ENCODE assay signal across 16 cellular contexts in the genomic region with DNA sequence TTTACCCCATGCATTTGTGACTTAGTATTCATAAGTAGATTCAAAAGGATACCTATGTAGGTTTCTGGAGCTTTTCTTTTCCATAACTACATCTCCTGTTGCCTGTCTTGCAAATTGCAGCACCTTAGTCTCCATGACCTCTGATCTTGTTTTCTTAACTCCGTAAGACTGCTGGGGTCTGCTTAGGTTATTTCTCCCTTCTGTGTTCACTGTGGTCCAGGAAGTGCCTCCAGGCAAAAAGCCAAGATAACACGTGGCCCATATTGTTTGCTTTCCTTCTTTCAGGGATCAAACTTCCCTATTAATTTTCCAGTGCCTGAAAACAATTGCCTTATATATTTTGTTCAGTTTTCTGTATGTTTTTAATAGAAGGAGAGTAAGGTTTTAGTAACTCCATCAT.
DNase-seq lines count a peak whose midpoint lies in the region; ATAC-seq, FAIRE-seq and TF ChIP-seq lines count a peak whose summit lies in the region.
"Had no signal": no experiment of that assay in that cellular context is flagged by ENCODE, and none has a peak within 500 bp of the region (broad histone marks: within the 10 kb centered on the region; RNA-seq: fewer than 3 reads in every experiment).

No MANE protein-coding gene starts in this region.

- intact Hi-C loops in activated naive CD4-positive, alpha-beta T cell treated with anti-CD3 and anti-CD28 coated beads for 36 hours (cut with micrococcal nuclease), result no loop called here

- H3K36me3 Mint-ChIP-seq in neural progenitor cell, result no peaks in the 10 kb centered on the region
- no peaks in the 10 kb centered on the region for H3K36me3 Mint-ChIP-seq in activated naive CD4-positive, alpha-beta T cell treated with anti-CD3 and anti-CD28 coated beads for 36 hours (ENCODE audit: low read depth)
- H3K36me3 Mint-ChIP-seq: activated naive CD8-positive, alpha-beta T cell treated with anti-CD3 and anti-CD28 coated beads for 36 hours had no signal

- DNase-seq in DMS153 (lab: John Stamatoyannopoulos, UW) (peak; percentile 42), NCI-H1092 (lab: John Stamatoyannopoulos, UW) (peak; percentile 32), astrocyte of the spinal cord (ENCODE audit: low read depth, low spot score) (peak; percentile 15), neural progenitor cell (ENCODE audit: low spot score) (no peak), GM12891 (ENCODE audit: insufficient read length, low spot score) (no peak)
- DNase-seq in activated naive CD4-positive, alpha-beta T cell treated with anti-CD3 and anti-CD28 coated beads for 36 hours, result no peak
- DNase-seq: activated CD4-positive, alpha-beta T cell treated with anti-CD3 and anti-CD28 coated beads, Interleukin-2, amount 10 ng/mL, durations not matched to agents 7 days and 5 days; activated naive CD8-positive, alpha-beta T cell treated with anti-CD3 and anti-CD28 coated beads for 36 hours; central memory CD4-positive, alpha-beta T cell; foreskin fibroblast; naive thymus-derived CD4-positive, alpha-beta T cell; NCI-H1930; psoas muscle; T1000 had no signal

- H3K9me3 Mint-ChIP-seq in neural progenitor cell, result no peaks in the 10 kb centered on the region
- no peaks in the 10 kb centered on the region for H3K9me3 Mint-ChIP-seq in activated naive CD4-positive, alpha-beta T cell treated with anti-CD3 and anti-CD28 coated beads for 36 hours
- H3K9me3 Mint-ChIP-seq: activated CD4-positive, alpha-beta T cell treated with anti-CD3 and anti-CD28 coated beads, Interleukin-2, amount 10 ng/mL, durations not matched to agents 7 days and 5 days; activated naive CD8-positive, alpha-beta T cell treated with anti-CD3 and anti-CD28 coated beads for 36 hours had no signal

- TF ChIP-seq CTCF in astrocyte of the spinal cord (IDR thresholded peaks at IDR 0.05; ENCODE audit: low read depth, low read length) (no peak), neural progenitor cell (IDR thresholded peaks at IDR 0.05) (no peak)

- in situ Hi-C loops in astrocyte of the spinal cord (cut with HindIII; ENCODE audit: low sequenced_read_pairs), result no loop called here

- no peaks in the 10 kb centered on the region for H4K20me1 ChIP-seq in neural progenitor cell (ENCODE audit: low read depth)

- H3K4me3 ChIP-seq in astrocyte of the spinal cord (ENCODE audit: low read depth, low read length) (no peak overlapping the region), neural progenitor cell (no peak overlapping the region)
- H3K4me3 ChIP-seq: psoas muscle had no signal

- no peak overlapping the region for H3K4me3 Mint-ChIP-seq in neural progenitor cell
- no peak overlapping the region for H3K4me3 Mint-ChIP-seq in activated naive CD4-positive, alpha-beta T cell treated with anti-CD3 and anti-CD28 coated beads for 36 hours
- H3K4me3 Mint-ChIP-seq: activated CD4-positive, alpha-beta T cell treated with anti-CD3 and anti-CD28 coated beads, Interleukin-2, amount 10 ng/mL, durations not matched to agents 7 days and 5 days; activated naive CD8-positive, alpha-beta T cell treated with anti-CD3 and anti-CD28 coated beads for 36 hours; naive thymus-derived CD4-positive, alpha-beta T cell had no signal

- H3K36me3 ChIP-seq in neural progenitor cell, result no peaks in the 10 kb centered on the region

- H3K9ac ChIP-seq in neural progenitor cell, result no peak overlapping the region

- H3K4me1 ChIP-seq in neural progenitor cell, result peaks cover under 1% of the 10 kb centered on the region
- H3K4me1 ChIP-seq: psoas muscle had no signal

- no peak for ATAC-seq in GM21381 (IDR thresholded peaks at IDR 0.05; ENCODE audit: unreplicated experiment)
- ATAC-seq: naive thymus-derived CD4-positive, alpha-beta T cell; psoas muscle had no signal

- FAIRE-seq in GM12891 (lab: Jason Lieb, UNC), result no peak
- FAIRE-seq: endometrium had no signal

- H3K27me3 ChIP-seq in neural progenitor cell, result no peaks in the 10 kb centered on the region

- H3K27ac Mint-ChIP-seq in neural progenitor cell, result no peak overlapping the region
- H3K27ac Mint-ChIP-seq in activated naive CD4-positive, alpha-beta T cell treated with anti-CD3 and anti-CD28 coated beads for 36 hours, result no peak overlapping the region
- H3K27ac Mint-ChIP-seq: activated CD4-positive, alpha-beta T cell treated with anti-CD3 and anti-CD28 coated beads, Interleukin-2, amount 10 ng/mL, durations not matched to agents 7 days and 5 days; activated naive CD8-positive, alpha-beta T cell treated with anti-CD3 and anti-CD28 coated beads for 36 hours; naive thymus-derived CD4-positive, alpha-beta T cell had no signal

- no peak for TF ChIP-seq POLR2A in GM12891 (IDR thresholded peaks at IDR 0.05; ENCODE audit: low read depth, low read length)

- no peaks in the 10 kb centered on the region for H3K79me2 ChIP-seq in neural progenitor cell (ENCODE audit: low read depth)

- no peaks in the 10 kb centered on the region for H3K27me3 Mint-ChIP-seq in neural progenitor cell (ENCODE audit: insufficient read depth, low read depth)
- H3K27me3 Mint-ChIP-seq in activated naive CD4-positive, alpha-beta T cell treated with anti-CD3 and anti-CD28 coated beads for 36 hours (ENCODE audit: low read depth), result peaks cover 4% of the 10 kb centered on the region

- no peaks in the 10 kb centered on the region for H3K9me3 ChIP-seq in neural progenitor cell (ENCODE audit: low read depth)
- H3K9me3 ChIP-seq: psoas muscle had no signal

- no peak overlapping the region for H3K27ac ChIP-seq in neural progenitor cell
- H3K27ac ChIP-seq: psoas muscle had no signal

- H3K4me2 ChIP-seq in neural progenitor cell, result no peak overlapping the region

- H2AFZ ChIP-seq in neural progenitor cell (replicated peaks), result peak overlapping the region; percentile 28

- no peaks in the 10 kb centered on the region for H3F3A ChIP-seq in neural progenitor cell (ENCODE audit: low read depth)

- peaks cover 8% of the 10 kb centered on the region for H3K4me1 Mint-ChIP-seq in neural progenitor cell
- no peaks in the 10 kb centered on the region for H3K4me1 Mint-ChIP-seq in activated naive CD4-positive, alpha-beta T cell treated with anti-CD3 and anti-CD28 coated beads for 36 hours (ENCODE audit: low read depth)
- H3K4me1 Mint-ChIP-seq: activated CD4-positive, alpha-beta T cell treated with anti-CD3 and anti-CD28 coated beads, Interleukin-2, amount 10 ng/mL, durations not matched to agents 7 days and 5 days; activated naive CD8-positive, alpha-beta T cell treated with anti-CD3 and anti-CD28 coated beads for 36 hours; naive thymus-derived CD4-positive, alpha-beta T cell had no signal

- CTCF ChIA-PET in activated naive CD4-positive, alpha-beta T cell treated with anti-CD3 and anti-CD28 coated beads for 36 hours (lab: Charles Lee), result no interaction called here

TF ChIP-seq in GM12891, 5 proteins besides CTCF, POLR2A, EP300 and RAD21:
- TF ChIP-seq POU2F2 (IDR thresholded peaks at IDR 0.05; ENCODE audit: low read depth, low read length) (no peak), POLR2AphosphoS5 (IDR thresholded peaks at IDR 0.05; ENCODE audit: low read depth, low read length) (no peak), PAX5 (IDR thresholded peaks at IDR 0.05; ENCODE audit: insufficient read depth, low read length, severe bottlenecking) (no peak), SPI1 (IDR thresholded peaks at IDR 0.05; ENCODE audit: low read depth, low read length) (no peak), TAF1 (IDR thresholded peaks at IDR 0.05; ENCODE audit: low read depth, low read length) (no peak)

Comparison
In these comparisons a context has a peak if more than half of its experiments do, and no peak if none do; other contexts are left out.
1. DNase-seq: peak in DMS153 (single experiment), NCI-H1092 (single experiment) and astrocyte of the spinal cord (single experiment); none in neural progenitor cell (single experiment), GM12891 (single experiment) and activated naive CD4-positive, alpha-beta T cell treated with anti-CD3 and anti-CD28 coated beads for 36 hours (single experiment).